9 cellular contexts compared by ENCODE assay signal in genomic region chr10:3902054-3902808, GRCh38.
DNase-seq lines count a peak whose midpoint lies in the region; ATAC-seq and TF ChIP-seq lines count a peak whose summit lies in the region.
"Had no signal": no experiment of that assay in that cellular context is flagged by ENCODE, and none has a peak within 500 bp of the region (broad histone marks: within the 10 kb centered on the region; RNA-seq: fewer than 3 reads in every experiment).

No MANE protein-coding gene starts in this region.

- CTCF ChIA-PET in activated naive CD4-positive, alpha-beta T cell treated with anti-CD3 and anti-CD28 coated beads, Interleukin-2, amount 10 ng/mL, durations not matched to agents 7 days and 5 days (lab: Charles Lee): interaction anchor here (1.6 kb wide), 1 partner anchor 8 kb away, joined by 3 read pairs; no protein-coding TSS in a partner anchor

- H3K4me3 ChIP-seq in left ventricle myocardium inferior: no peak overlapping the region
- no peak overlapping the region for H3K4me3 ChIP-seq in HAP-1

- no peaks in the 10 kb centered on the region for H3K27me3 Mint-ChIP-seq in activated naive CD4-positive, alpha-beta T cell treated with anti-CD3 and anti-CD28 coated beads, Interleukin-2, amount 10 ng/mL, durations not matched to agents 7 days and 5 days
- H3K27me3 Mint-ChIP-seq in type B pancreatic cell (no peaks in the 10 kb centered on the region), progenitor cell of endocrine pancreas (no peaks in the 10 kb centered on the region)

- peak overlapping the region; percentile 59 for H3K27ac ChIP-seq in left ventricle myocardium inferior (replicated peaks)
- H3K27ac ChIP-seq: C4-2B had no signal

- H3K4me1 ChIP-seq in left ventricle myocardium inferior: peaks cover 18% of the 10 kb centered on the region
- H3K4me1 ChIP-seq in HAP-1: no peaks in the 10 kb centered on the region

- H3K9me3 ChIP-seq in left ventricle myocardium inferior (replicated peaks): peaks cover 12% of the 10 kb centered on the region
- no peaks in the 10 kb centered on the region for H3K9me3 ChIP-seq in HAP-1

- H3K27ac Mint-ChIP-seq in activated naive CD4-positive, alpha-beta T cell treated with anti-CD3 and anti-CD28 coated beads, Interleukin-2, amount 10 ng/mL, durations not matched to agents 7 days and 5 days: no peak overlapping the region
- peak overlapping the region; percentile 71 for H3K27ac Mint-ChIP-seq in type B pancreatic cell
- no peak overlapping the region for H3K27ac Mint-ChIP-seq in progenitor cell of endocrine pancreas

- in situ Hi-C loops in HAP-1 (cut with MboI; ENCODE audit: low sequenced_read_pairs): no loop called here

- H3K9me3 Mint-ChIP-seq in activated naive CD4-positive, alpha-beta T cell treated with anti-CD3 and anti-CD28 coated beads, Interleukin-2, amount 10 ng/mL, durations not matched to agents 7 days and 5 days: no peaks in the 10 kb centered on the region
- H3K9me3 Mint-ChIP-seq in type B pancreatic cell: peaks cover 11% of the 10 kb centered on the region
- H3K9me3 Mint-ChIP-seq in progenitor cell of endocrine pancreas (ENCODE audit: low read depth): peaks cover 3% of the 10 kb centered on the region

- no peak for TF ChIP-seq CTCF in left ventricle myocardium inferior (IDR thresholded peaks at IDR 0.05; ENCODE audit: borderline replicate concordance)
- no peak for TF ChIP-seq CTCF in type B pancreatic cell (conservative IDR thresholded peaks at IDR 0.05)
- no peak for TF ChIP-seq CTCF in progenitor cell of endocrine pancreas (IDR thresholded peaks at IDR 0.05; ENCODE audit: unreplicated experiment)

- no peaks in the 10 kb centered on the region for H3K36me3 Mint-ChIP-seq in activated naive CD4-positive, alpha-beta T cell treated with anti-CD3 and anti-CD28 coated beads, Interleukin-2, amount 10 ng/mL, durations not matched to agents 7 days and 5 days
- peaks cover 4% of the 10 kb centered on the region for H3K36me3 Mint-ChIP-seq in type B pancreatic cell
- H3K36me3 Mint-ChIP-seq in progenitor cell of endocrine pancreas (ENCODE audit: insufficient read depth): no peaks in the 10 kb centered on the region

- intact Hi-C loops in left ventricle myocardium inferior (cut with micrococcal nuclease): no loop called here

- no peaks in the 10 kb centered on the region for H3K27me3 ChIP-seq in left ventricle myocardium inferior (ENCODE audit: low read depth)
- H3K27me3 ChIP-seq in HAP-1 (ENCODE audit: low read depth): no peaks in the 10 kb centered on the region

- H3K4me3 Mint-ChIP-seq in activated naive CD4-positive, alpha-beta T cell treated with anti-CD3 and anti-CD28 coated beads, Interleukin-2, amount 10 ng/mL, durations not matched to agents 7 days and 5 days: no peak overlapping the region
- no peak overlapping the region for H3K4me3 Mint-ChIP-seq in type B pancreatic cell
- no peak overlapping the region for H3K4me3 Mint-ChIP-seq in progenitor cell of endocrine pancreas (ENCODE audit: low read depth)

- peak; percentile 62 for DNase-seq in activated naive CD4-positive, alpha-beta T cell treated with Interleukin-2 at 50 U/mL for 16 hours
- DNase-seq in activated naive CD4-positive, alpha-beta T cell treated with anti-CD3 and anti-CD28 coated beads, Interleukin-2, amount 10 ng/mL, durations not matched to agents 7 days and 5 days: no peak
- DNase-seq in activated CD4-positive, alpha-beta T cell treated with anti-CD3 and anti-CD28 coated beads for 4 hours: peak; percentile 30 to 34
- DNase-seq in left ventricle myocardium inferior (peak; percentile 40), type B pancreatic cell (ENCODE audit: extremely low spot score, unreplicated experiment) (no peak), HAP-1 (ENCODE audit: low spot score in 2 of 2) (no peak), progenitor cell of endocrine pancreas (ENCODE audit: low spot score, unreplicated experiment) (no peak)

- peak; percentile 94 for ATAC-seq in HG03060 (IDR thresholded peaks at IDR 0.05; ENCODE audit: low read depth, unreplicated experiment)

- H3K36me3 ChIP-seq in left ventricle myocardium inferior (no peaks in the 10 kb centered on the region), HAP-1 (replicated peaks) (no peaks in the 10 kb centered on the region)

- peaks cover 13% of the 10 kb centered on the region for H3K4me1 Mint-ChIP-seq in activated naive CD4-positive, alpha-beta T cell treated with anti-CD3 and anti-CD28 coated beads, Interleukin-2, amount 10 ng/mL, durations not matched to agents 7 days and 5 days
- H3K4me1 Mint-ChIP-seq in type B pancreatic cell (ENCODE audit: unreplicated experiment) (peaks cover 17% of the 10 kb centered on the region), progenitor cell of endocrine pancreas (ENCODE audit: low read depth) (peaks cover 14% of the 10 kb centered on the region)

Comparison
In these comparisons a context has a peak if more than half of its experiments do, and no peak if none do; other contexts are left out.
1. DNase-seq: peak in activated naive CD4-positive, alpha-beta T cell treated with Interleukin-2 at 50 U/mL for 16 hours (single experiment), activated CD4-positive, alpha-beta T cell treated with anti-CD3 and anti-CD28 coated beads for 4 hours (2 of 2) and left ventricle myocardium inferior (single experiment); none in activated naive CD4-positive, alpha-beta T cell treated with anti-CD3 and anti-CD28 coated beads, Interleukin-2, amount 10 ng/mL, durations not matched to agents 7 days and 5 days (single experiment), type B pancreatic cell (single experiment), HAP-1 (0 of 2) and progenitor cell of endocrine pancreas (single experiment).